In genomic region chr19:35341006-35341405, GRCh38 we compare ENCODE assay signal across 36 cellular contexts. TPM values are rescaled to one million over a fixed set of nuclear protein-coding genes. Genes with fewer than 3 reads are reported as not detected.
"Had no signal": no experiment of that assay in that cellular context is flagged by ENCODE, and none has a peak within 500 bp of the region (broad histone marks: within the 10 kb centered on the region; RNA-seq: fewer than 3 reads in every experiment).

No MANE protein-coding gene starts in this region.

- H3K27me3 ChIP-seq: brain microvascular endothelial cell, right lobe of liver, thyroid gland, upper lobe of left lung, vagina had no signal

- ATAC-seq: activated CD4-positive, CD25-positive, alpha-beta regulatory T cell treated with anti-CD3 and anti-CD28 coated beads, Interleukin-2, amount 50 U/mL, for 24 hours; esophagus mucosa; left lung; naive thymus-derived CD4-positive, alpha-beta T cell; right lobe of liver had no signal

- H3K9me3 ChIP-seq: left lung, right lobe of liver, stomach, thyroid gland, upper lobe of left lung, vagina had no signal

- H3K27ac ChIP-seq: brain microvascular endothelial cell, left lung, right lobe of liver, stomach, thyroid gland, upper lobe of left lung, vagina, VCaP had no signal

- H3K36me3 ChIP-seq: brain microvascular endothelial cell, left lung, right lobe of liver, stomach, thyroid gland, upper lobe of left lung, vagina had no signal

- H3K9me3 Mint-ChIP-seq: activated CD4-positive, alpha-beta memory T cell treated with anti-CD3 and anti-CD28 coated beads for 36 hours; activated CD4-positive, alpha-beta T cell treated with anti-CD3 and anti-CD28 coated beads, Interleukin-2, amount 10 ng/mL, durations not matched to agents 24 days and 14 days; activated naive CD4-positive, alpha-beta T cell treated with anti-CD3 and anti-CD28 coated beads, Interleukin-2, amount 10 ng/mL, durations not matched to agents 7 days and 5 days; activated naive CD8-positive, alpha-beta T cell treated with anti-CD3 and anti-CD28 coated beads, Interleukin-2, amount 10 ng/mL, durations not matched to agents 7 days and 5 days; activated T-helper 1 cell treated with anti-CD3 and anti-CD28 coated beads, Interleukin-12 subunit alpha, Interleukin-12 subunit beta, Interleukin-2, Interleukin-4 antibody, amounts not matched to agents 30 ng/mL and 10 ng/mL and 1 ng/mL, durations not matched to agents 14 hours and 24 hours and 36 hours; endodermal cell; mesothelial cell of epicardium; naive thymus-derived CD4-positive, alpha-beta T cell; T-helper 2 cell treated with Interferon-gamma antibody and Interleukin-4, amounts not matched to agents 5 μg/mL and 100 μg/mL, for 36 hours had no signal

- H3K36me3 Mint-ChIP-seq: activated CD4-positive, alpha-beta memory T cell treated with anti-CD3 and anti-CD28 coated beads for 36 hours; activated naive CD4-positive, alpha-beta T cell treated with anti-CD3 and anti-CD28 coated beads, Interleukin-2, amount 10 ng/mL, durations not matched to agents 7 days and 5 days; activated naive CD8-positive, alpha-beta T cell treated with anti-CD3 and anti-CD28 coated beads, Interleukin-2, amount 10 ng/mL, durations not matched to agents 7 days and 5 days; naive thymus-derived CD4-positive, alpha-beta T cell had no signal

- DNase-seq: activated CD4-positive, alpha-beta memory T cell treated with anti-CD3 and anti-CD28 coated beads for 36 hours; activated CD4-positive, alpha-beta T cell treated with anti-CD3 and anti-CD28 coated beads, Interleukin-2, amount 10 ng/mL, durations not matched to agents 24 days and 14 days; activated CD8-positive, alpha-beta memory T cell treated with anti-CD3 and anti-CD28 coated beads, Interleukin-2, amount 50 U/mL, for 4 hours; activated gamma-delta T cell; activated naive CD4-positive, alpha-beta T cell treated with anti-CD3 and anti-CD28 coated beads, Interleukin-2, amount 10 ng/mL, durations not matched to agents 7 days and 5 days; activated naive CD8-positive, alpha-beta T cell treated with anti-CD3 and anti-CD28 coated beads, Interleukin-2, amount 10 ng/mL, durations not matched to agents 7 days and 5 days; activated T-cell treated with anti-CD3 and anti-CD28 coated beads, Interleukin-2, amount 50 U/mL, for 1 hour; brain microvascular endothelial cell; caudate nucleus; endodermal cell; foreskin fibroblast; hypothalamus; kidney glomerular epithelial cell; mammary epithelial cell; naive thymus-derived CD4-positive, alpha-beta T cell; stimulated activated CD4-positive, alpha-beta T cell treated with anti-CD3 and anti-CD28 coated beads, Interleukin-12 subunit alpha, Interleukin-12 subunit beta, amount 100 ng/mL, for 4 hours; stimulated activated CD4-positive, alpha-beta T cell treated with anti-CD3 and anti-CD28 coated beads, Interleukin-4, amount 100 ng/mL, for 1 hour; stomach; T-helper 1 cell; thyroid gland; upper lobe of left lung had no signal

- H3K4me3 ChIP-seq: left lung, right lobe of liver, stomach, thyroid gland, upper lobe of left lung, vagina had no signal

- H3K27ac Mint-ChIP-seq: activated CD4-positive, alpha-beta memory T cell treated with anti-CD3 and anti-CD28 coated beads for 36 hours; activated CD4-positive, alpha-beta T cell treated with anti-CD3 and anti-CD28 coated beads, Interleukin-2, amount 10 ng/mL, durations not matched to agents 24 days and 14 days; activated naive CD4-positive, alpha-beta T cell treated with anti-CD3 and anti-CD28 coated beads, Interleukin-2, amount 10 ng/mL, durations not matched to agents 7 days and 5 days; activated naive CD8-positive, alpha-beta T cell treated with anti-CD3 and anti-CD28 coated beads, Interleukin-2, amount 10 ng/mL, durations not matched to agents 7 days and 5 days; activated T-helper 1 cell treated with anti-CD3 and anti-CD28 coated beads, Interleukin-12 subunit alpha, Interleukin-12 subunit beta, Interleukin-2, Interleukin-4 antibody, amounts not matched to agents 30 ng/mL and 10 ng/mL and 1 ng/mL, durations not matched to agents 14 hours and 24 hours and 36 hours; endodermal cell; mesothelial cell of epicardium; naive thymus-derived CD4-positive, alpha-beta T cell; progenitor cell of endocrine pancreas; T-helper 2 cell treated with Interferon-gamma antibody and Interleukin-4, amounts not matched to agents 5 μg/mL and 100 μg/mL, for 36 hours had no signal

- H3K4me1 ChIP-seq: right lobe of liver, stomach, thyroid gland, upper lobe of left lung, vagina had no signal

- H3K4me3 Mint-ChIP-seq: activated CD4-positive, alpha-beta memory T cell treated with anti-CD3 and anti-CD28 coated beads for 36 hours; activated CD4-positive, alpha-beta T cell treated with anti-CD3 and anti-CD28 coated beads, Interleukin-2, amount 10 ng/mL, durations not matched to agents 24 days and 14 days; activated naive CD4-positive, alpha-beta T cell treated with anti-CD3 and anti-CD28 coated beads, Interleukin-2, amount 10 ng/mL, durations not matched to agents 7 days and 5 days; activated naive CD8-positive, alpha-beta T cell treated with anti-CD3 and anti-CD28 coated beads, Interleukin-2, amount 10 ng/mL, durations not matched to agents 7 days and 5 days; activated T-helper 1 cell treated with anti-CD3 and anti-CD28 coated beads, Interleukin-12 subunit alpha, Interleukin-12 subunit beta, Interleukin-2, Interleukin-4 antibody, amounts not matched to agents 30 ng/mL and 10 ng/mL and 1 ng/mL, durations not matched to agents 14 hours and 24 hours and 36 hours; endodermal cell; mesothelial cell of epicardium; naive thymus-derived CD4-positive, alpha-beta T cell; T-helper 2 cell treated with Interferon-gamma antibody and Interleukin-4, amounts not matched to agents 5 μg/mL and 100 μg/mL, for 36 hours had no signal

RNA-seq across cellular contexts. Expression of gene FFAR1, which starts 6.7 kb away (rescaled TPM):
- total RNA-seq: activated CD8-positive, alpha-beta memory T cell treated with anti-CD3 and anti-CD28 coated beads for 36 hours; activated naive CD8-positive, alpha-beta T cell treated with anti-CD3 and anti-CD28 coated beads, Interleukin-2, amount 10 ng/mL, durations not matched to agents 7 days and 5 days; astrocyte; endodermal cell; esophagus mucosa; left lung; mammary epithelial cell; osteoblast; renal cortical epithelial cell; right lobe of liver; skeletal muscle tissue; thyroid gland; vagina had no signal
- polyA plus RNA-seq: mammary epithelial cell; naive thymus-derived CD4-positive, alpha-beta T cell; stomach had no signal

RNA-seq across cellular contexts. Expression of gene CD22, which starts 12.0 kb away (rescaled TPM):
- total RNA-seq: astrocyte, endodermal cell, osteoblast, renal cortical epithelial cell had no signal

RNA-seq across cellular contexts. Expression of gene FFAR3, which starts 17.3 kb away (rescaled TPM):
- total RNA-seq: activated naive CD8-positive, alpha-beta T cell treated with anti-CD3 and anti-CD28 coated beads, Interleukin-2, amount 10 ng/mL, durations not matched to agents 7 days and 5 days; astrocyte; endodermal cell; esophagus mucosa; mammary epithelial cell; osteoblast; progenitor cell of endocrine pancreas; renal cortical epithelial cell; skeletal muscle tissue; stomach; vagina had no signal
- polyA plus RNA-seq: mammary epithelial cell; naive thymus-derived CD4-positive, alpha-beta T cell had no signal

RNA-seq across cellular contexts. Expression of gene GPR42, which starts 29.9 kb away (rescaled TPM):
- total RNA-seq: activated CD8-positive, alpha-beta memory T cell treated with anti-CD3 and anti-CD28 coated beads for 36 hours; activated naive CD8-positive, alpha-beta T cell treated with anti-CD3 and anti-CD28 coated beads, Interleukin-2, amount 10 ng/mL, durations not matched to agents 7 days and 5 days; activated T-helper 1 cell treated with anti-CD3 and anti-CD28 coated beads, Interleukin-12 subunit alpha, Interleukin-12 subunit beta, Interleukin-2, Interleukin-4 antibody, amounts not matched to agents 30 ng/mL and 10 ng/mL and 1 ng/mL, durations not matched to agents 14 hours and 24 hours and 36 hours; astrocyte; endodermal cell; esophagus mucosa; left lung; mammary epithelial cell; mesothelial cell of epicardium; osteoblast; progenitor cell of endocrine pancreas; renal cortical epithelial cell; right lobe of liver; skeletal muscle tissue; stomach; vagina had no signal
- polyA plus RNA-seq: mammary epithelial cell; naive thymus-derived CD4-positive, alpha-beta T cell had no signal

RNA-seq across cellular contexts. Expression of gene MAG, which starts 49.0 kb away (rescaled TPM):
- total RNA-seq: activated CD4-positive, alpha-beta T cell treated with anti-CD3 and anti-CD28 coated beads, Interleukin-2, amount 10 ng/mL, durations not matched to agents 24 days and 14 days; activated CD8-positive, alpha-beta memory T cell treated with anti-CD3 and anti-CD28 coated beads for 36 hours; activated T-helper 1 cell treated with anti-CD3 and anti-CD28 coated beads, Interleukin-12 subunit alpha, Interleukin-12 subunit beta, Interleukin-2, Interleukin-4 antibody, amounts not matched to agents 30 ng/mL and 10 ng/mL and 1 ng/mL, durations not matched to agents 14 hours and 24 hours and 36 hours; astrocyte; endodermal cell; esophagus mucosa; left lung; mammary epithelial cell; osteoblast; renal cortical epithelial cell; vagina had no signal
- polyA plus RNA-seq: mammary epithelial cell had no signal
